8 cellular contexts compared by ENCODE assay signal in the genomic region with DNA sequence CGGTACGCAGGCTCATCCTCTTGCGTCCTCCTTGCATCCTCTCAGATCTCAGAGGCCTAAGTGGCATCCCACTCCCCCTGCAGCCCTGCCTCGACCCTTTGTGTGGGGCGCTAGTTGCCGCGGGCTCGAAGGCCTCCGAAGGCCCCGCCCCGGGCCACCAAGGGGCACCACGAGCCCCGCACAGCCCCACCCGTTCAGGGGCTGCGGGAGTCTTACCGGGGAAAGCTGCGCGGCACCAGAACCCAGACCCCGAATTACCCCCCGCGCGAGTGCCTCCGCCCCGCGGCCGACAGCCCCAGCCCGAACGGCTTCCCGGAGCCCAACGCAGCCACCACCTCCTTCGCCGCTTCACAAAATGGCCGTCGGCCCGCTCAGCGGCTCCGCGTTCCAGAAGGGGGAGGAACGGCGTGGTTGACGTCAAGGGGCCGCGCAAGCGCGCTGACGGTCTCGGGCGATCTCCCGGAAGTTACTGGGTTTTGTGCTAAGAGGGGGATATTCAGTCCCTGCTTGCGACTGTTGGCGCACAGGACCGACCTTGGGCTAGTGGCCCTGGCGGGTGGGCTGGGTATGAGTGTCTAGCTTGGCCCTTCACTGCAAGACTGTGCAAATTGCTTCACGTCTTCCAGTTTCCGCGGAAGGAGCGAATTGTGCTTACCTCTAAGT. TPM values are rescaled to one million over a fixed set of nuclear protein-coding genes. Genes with fewer than 3 reads are reported as not detected.
DNase-seq lines count a peak whose midpoint lies in the region; ATAC-seq, FAIRE-seq and TF ChIP-seq lines count a peak whose summit lies in the region.

Gene CPNE1, minus strand, starts transcription at position 357 of the 663 bp plus-strand sequence. CDS start 31,977 bp downstream, outside the sequence.
A gene with protein sequence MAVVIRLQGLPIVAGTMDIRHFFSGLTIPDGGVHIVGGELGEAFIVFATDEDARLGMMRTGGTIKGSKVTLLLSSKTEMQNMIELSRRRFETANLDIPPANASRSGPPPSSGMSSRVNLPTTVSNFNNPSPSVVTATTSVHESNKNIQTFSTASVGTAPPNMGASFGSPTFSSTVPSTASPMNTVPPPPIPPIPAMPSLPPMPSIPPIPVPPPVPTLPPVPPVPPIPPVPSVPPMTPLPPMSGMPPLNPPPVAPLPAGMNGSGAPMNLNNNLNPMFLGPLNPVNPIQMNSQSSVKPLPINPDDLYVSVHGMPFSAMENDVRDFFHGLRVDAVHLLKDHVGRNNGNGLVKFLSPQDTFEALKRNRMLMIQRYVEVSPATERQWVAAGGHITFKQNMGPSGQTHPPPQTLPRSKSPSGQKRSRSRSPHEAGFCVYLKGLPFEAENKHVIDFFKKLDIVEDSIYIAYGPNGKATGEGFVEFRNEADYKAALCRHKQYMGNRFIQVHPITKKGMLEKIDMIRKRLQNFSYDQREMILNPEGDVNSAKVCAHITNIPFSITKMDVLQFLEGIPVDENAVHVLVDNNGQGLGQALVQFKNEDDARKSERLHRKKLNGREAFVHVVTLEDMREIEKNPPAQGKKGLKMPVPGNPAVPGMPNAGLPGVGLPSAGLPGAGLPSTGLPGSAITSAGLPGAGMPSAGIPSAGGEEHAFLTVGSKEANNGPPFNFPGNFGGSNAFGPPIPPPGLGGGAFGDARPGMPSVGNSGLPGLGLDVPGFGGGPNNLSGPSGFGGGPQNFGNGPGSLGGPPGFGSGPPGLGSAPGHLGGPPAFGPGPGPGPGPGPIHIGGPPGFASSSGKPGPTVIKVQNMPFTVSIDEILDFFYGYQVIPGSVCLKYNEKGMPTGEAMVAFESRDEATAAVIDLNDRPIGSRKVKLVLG (minus strand): TSS at position 357 of the 663 bp plus-strand sequence. CDS start 9,578 bp downstream, outside the sequence.

- peak; percentile 73 for ATAC-seq in GM21737 (IDR thresholded peaks at IDR 0.05; ENCODE audit: unreplicated experiment)
- ATAC-seq in activated T-cell treated with anti-CD3 and anti-CD28 coated beads, Interleukin-2, amount 50 U/mL, for 72 hours (replicated peaks in 1 of 2), result peak; percentile 70 to 71

- peaks cover 5 to 27% of the 10 kb centered on the region in 2 donors for H3K36me3 Mint-ChIP-seq in activated T-cell treated with anti-CD3 and anti-CD28 coated beads, Interleukin-2, amount 50 U/mL, for 72 hours (ENCODE audit: insufficient read depth in 2 of 2)

- H3K4me3 ChIP-seq in Karpas-422 (ENCODE audit: low read length), result peak within 1 kb of the TSS; percentile 96
- peak within 1 kb of the TSS; percentile 77 to 96 (median 84) for H3K4me3 ChIP-seq in esophagus squamous epithelium

- DNase-seq in DMS53 treated with DMSO at 0.1 percent for 48 hours (lab: John Stamatoyannopoulos, UW; ENCODE audit: unreplicated experiment) (peak; percentile 86), Karpas-422 (peak; percentile 97), RCC 7860 (ENCODE audit: low spot score) (peak; percentile 89), esophagus squamous epithelium (lab: John Stamatoyannopoulos, UW) (peak; percentile 58), myocyte (ENCODE audit: low read depth) (peak; percentile 94)
- peak; percentile 94 to 95 for DNase-seq in activated T-cell treated with anti-CD3 and anti-CD28 coated beads, Interleukin-2, amount 50 U/mL, for 72 hours
- peak; percentile 89 to 90 for DNase-seq in stimulated activated CD8-positive, alpha-beta memory T cell treated with anti-CD3 and anti-CD28 coated beads, Interleukin-7, amount 100 ng/mL, for 4 hours (ENCODE audit: low read depth in 2 of 2)

- peak within 1 kb of the TSS; percentile 93 for H3K9ac ChIP-seq in Karpas-422 (ENCODE audit: low read length)

- TF ChIP-seq POLR2A in esophagus squamous epithelium (IDR thresholded peaks at IDR 0.05), result peak in 3 of 4 donors; percentile 86 to 96 (median 91)

- 0 to 7% methylated on average over 3 to 14 of the region's 57 CpGs for WGBS in esophagus squamous epithelium, 2 donors

- peak; percentile 53 for FAIRE-seq in RCC 7860 (lab: Jason Lieb, UNC)

- no peaks in the 10 kb centered on the region for H3K27me3 Mint-ChIP-seq in activated T-cell treated with anti-CD3 and anti-CD28 coated beads, Interleukin-2, amount 50 U/mL, for 72 hours (ENCODE audit: low read depth)

- no peaks in the 10 kb centered on the region for H3K9me3 ChIP-seq in Karpas-422 (ENCODE audit: low read length)
- no peaks in the 10 kb centered on the region for H3K9me3 ChIP-seq in esophagus squamous epithelium

- H3K9me3 Mint-ChIP-seq in activated T-cell treated with anti-CD3 and anti-CD28 coated beads, Interleukin-2, amount 50 U/mL, for 72 hours, result no peaks in the 10 kb centered on the region

- no peaks in the 10 kb centered on the region for H3K27me3 ChIP-seq in Karpas-422 (ENCODE audit: low read length)
- no peaks in the 10 kb centered on the region for H3K27me3 ChIP-seq in esophagus squamous epithelium

- peaks cover 40% of the 10 kb centered on the region for H3K4me1 Mint-ChIP-seq in activated T-cell treated with anti-CD3 and anti-CD28 coated beads, Interleukin-2, amount 50 U/mL, for 72 hours (ENCODE audit: low read depth)

- H3K36me3 ChIP-seq in Karpas-422 (ENCODE audit: insufficient read depth, low read length), result peaks cover 36% of the 10 kb centered on the region
- peaks cover 0 to 15% (median 0%) of the 10 kb centered on the region in 3 donors for H3K36me3 ChIP-seq in esophagus squamous epithelium

- peak within 1 kb of the TSS; percentile 78 to 88 for H3K4me3 Mint-ChIP-seq in activated T-cell treated with anti-CD3 and anti-CD28 coated beads, Interleukin-2, amount 50 U/mL, for 72 hours

- H3K27ac ChIP-seq in Karpas-422 (ENCODE audit: low read length) (peak within 1 kb of the TSS; percentile 83), esophagus squamous epithelium (peak within 1 kb of the TSS; percentile 96 to 100 (median 99))

- H3K4me2 ChIP-seq in Karpas-422 (ENCODE audit: low read depth, low read length, poor library complexity, severe bottlenecking), result peak within 1 kb of the TSS; percentile 96

- H3K79me2 ChIP-seq in Karpas-422 (ENCODE audit: low read length), result peaks cover 53% of the 10 kb centered on the region

- peak within 1 kb of the TSS; percentile 90 for H3K27ac Mint-ChIP-seq in activated T-cell treated with anti-CD3 and anti-CD28 coated beads, Interleukin-2, amount 50 U/mL, for 72 hours

- TF ChIP-seq CTCF in esophagus squamous epithelium (IDR thresholded peaks at IDR 0.05), result peak in 1 of 6 experiments; percentile 5

- H3K9me2 ChIP-seq in Karpas-422 (replicated peaks; ENCODE audit: insufficient read depth, low read length), result no peaks in the 10 kb centered on the region

- intact Hi-C loops in esophagus squamous epithelium (cut with DNase I), result no loop called here

- H4K20me1 ChIP-seq in Karpas-422 (ENCODE audit: insufficient read depth, low read depth, low read length), result peaks cover 48% of the 10 kb centered on the region

- peak within 1 kb of the TSS; percentile 92 for H2AFZ ChIP-seq in Karpas-422 (ENCODE audit: low read length)

- H3K4me1 ChIP-seq in Karpas-422 (ENCODE audit: low read length), result peaks cover 46% of the 10 kb centered on the region
- H3K4me1 ChIP-seq in esophagus squamous epithelium, result peaks cover 11 to 46% (median 29%) of the 10 kb centered on the region in 3 donors

RNA-seq across cellular contexts. Expression of gene CPNE1, which starts in this region (rescaled TPM):
- total RNA-seq in Karpas-422 (2014; rRNA removed; shearing (Covaris generic); ENCODE audit: low replicate concordance), result 205 and 216 TPM in 2 replicates
- 100 to 1,000 TPM; 459 to 512 TPM for total RNA-seq in activated T-cell treated with anti-CD3 and anti-CD28 coated beads, Interleukin-2, amount 50 U/mL, for 72 hours
- total RNA-seq in esophagus squamous epithelium (10 to 100 TPM; 47.3 to 98.2 (median 75.9) TPM), myocyte (109 and 117 TPM in 2 replicates)
- polyA plus RNA-seq in myocyte (2012), result 189 TPM

RNA-seq across cellular contexts. Expression of the second gene that starts in this region (rescaled TPM):
- total RNA-seq in Karpas-422 (2014; rRNA removed; shearing (Covaris generic); ENCODE audit: low replicate concordance), result 39.6 and 78.5 TPM in 2 replicates
- 10 to 100 TPM; 71.1 to 92.4 TPM for total RNA-seq in activated T-cell treated with anti-CD3 and anti-CD28 coated beads, Interleukin-2, amount 50 U/mL, for 72 hours
- total RNA-seq in esophagus squamous epithelium, result 10 to 100 TPM; 14.2 to 35.5 (median 30.0) TPM
- total RNA-seq in myocyte, result 32.7 and 33.3 TPM in 2 replicates
- polyA plus RNA-seq in myocyte (2012), result 24.8 TPM

Comparison
In these comparisons a context has a peak if more than half of its experiments do, and no peak if none do; other contexts are left out.
1. Peak in every context shown above with its lines: DNase-seq, ATAC-seq, H3K4me3 ChIP-seq and H3K27ac ChIP-seq.